Comparison of ENCODE assay signal across 8 cellular contexts in the genomic region with DNA sequence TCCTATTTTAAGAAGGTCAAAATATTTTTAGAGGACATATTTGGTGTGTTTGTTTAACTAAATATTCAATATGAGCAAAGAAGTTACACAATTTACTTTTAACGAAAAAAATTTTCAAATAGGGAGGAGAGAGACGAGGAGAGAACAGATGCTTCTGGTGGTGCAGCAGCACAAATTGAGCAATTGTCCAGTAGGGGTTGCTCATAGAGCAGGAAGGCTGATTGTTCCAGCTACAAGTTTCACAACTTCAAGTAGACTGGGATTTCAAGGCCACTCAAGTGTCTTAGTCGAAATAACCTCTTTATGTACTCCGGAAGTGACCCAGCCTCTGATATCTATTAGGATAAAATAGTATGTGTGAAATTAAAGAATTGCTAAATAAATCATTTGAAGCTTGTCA.
DNase-seq lines count a peak whose midpoint lies in the region; ATAC-seq and TF ChIP-seq lines count a peak whose summit lies in the region.

No MANE protein-coding gene starts in this region.

- BruUV-seq in IMR-90 (replicated peaks; lab: Mats Ljungman, UMichigan): no TSS peak

- TF ChIP-seq POLR2A in IMR-90 (IDR thresholded peaks at IDR 0.05; ENCODE audit: low read depth, low read length): 0 out of 2 replicates have a peak, but pooled peaks have one; percentile 26

- no peak overlapping the region for H2BK20ac ChIP-seq in IMR-90 (ENCODE audit: low read depth, low read length)

- no peak overlapping the region for H4K8ac ChIP-seq in IMR-90 (ENCODE audit: low read depth in 2 of 2, low read length in 2 of 2)

- H3K79me1 ChIP-seq in IMR-90 (ENCODE audit: low read depth in 1 of 2, low read length in 2 of 2): no peaks in the 10 kb centered on the region

- H3K4me3 ChIP-seq in AG10803 (ENCODE audit: low read length) (no peak overlapping the region), IMR-90 (ENCODE audit: insufficient read depth, low read depth, low read length) (no peak overlapping the region)

- H3K4ac ChIP-seq in IMR-90 (ENCODE audit: low read depth, low read length): no peak overlapping the region

- ATAC-seq in IMR-90 (ENCODE audit: low read depth) (peak; percentile 95), GM18858 (IDR thresholded peaks at IDR 0.05; ENCODE audit: unreplicated experiment) (no peak), GM21381 (IDR thresholded peaks at IDR 0.05; ENCODE audit: unreplicated experiment) (no peak), HG03097 (IDR thresholded peaks at IDR 0.05; ENCODE audit: low FRiP score, unreplicated experiment) (no peak)

- no peaks in the 10 kb centered on the region for H3K27me3 ChIP-seq in IMR-90 (ENCODE audit: control insufficient read depth, insufficient read depth, low read length)

- no peak overlapping the region for H4K91ac ChIP-seq in IMR-90 (ENCODE audit: insufficient read depth, low read depth, low read length)

- no peak overlapping the region for H4K5ac ChIP-seq in IMR-90 (ENCODE audit: low read depth, low read length)

- no peak overlapping the region for H3K23ac ChIP-seq in IMR-90 (ENCODE audit: low read depth, low read length)

- H3K4me2 ChIP-seq in IMR-90 (ENCODE audit: low read depth, low read length): no peak overlapping the region

- no peak overlapping the region for H2BK120ac ChIP-seq in IMR-90 (ENCODE audit: low read depth, low read length)

- peak; percentile 92 for TF ChIP-seq RAD21 in IMR-90 (IDR thresholded peaks at IDR 0.05; ENCODE audit: low read length)

- CTCF ChIA-PET in IMR-90 (lab: Yijun Ruan, JAX): interaction anchor here (0.5 to 1.5 kb wide), 10 partner anchors 22 to 799 kb away, joined by 3 to 6 read pairs (median 3); no protein-coding TSS in a partner anchor

- H3K9ac ChIP-seq in IMR-90 (ENCODE audit: low read depth, low read length): no peak overlapping the region

- no CpG with 5 or more reads among the region's 4 CpGs for WGBS in IMR-90 (ENCODE audit: extremely low coverage in 2 of 2, insufficient read length in 1 of 2), 2 experiments

- H2AFZ ChIP-seq in IMR-90 (replicated peaks; ENCODE audit: low read length, poor library complexity): no peak overlapping the region

- no peak overlapping the region for H2AK9ac ChIP-seq in IMR-90 (replicated peaks; ENCODE audit: low read depth, low read length, poor library complexity)

- in situ Hi-C loops in IMR-90 (cut with MboI; ENCODE audit: low sequenced_read_pairs): loop anchor here (10.0 to 25.0 kb wide), 2 partner anchors 421 to 744 kb away; a partner anchor contains a TSS

- no peaks in the 10 kb centered on the region for H3K9me3 ChIP-seq in IMR-90 (ENCODE audit: control insufficient read depth, insufficient read depth, low read length)

- no peak overlapping the region for H3K18ac ChIP-seq in IMR-90 (ENCODE audit: low read depth, low read length)

- no peak overlapping the region for H2BK15ac ChIP-seq in IMR-90 (ENCODE audit: low read depth, low read length)

- intact Hi-C loops in IMR-90 (cut with micrococcal nuclease): loop anchor here (1.0 to 5.0 kb wide), 5 partner anchors 359 to 972 kb away; no protein-coding TSS in a partner anchor

- DNase-seq in AG10803 (ENCODE audit: low read depth): peak; percentile 96
- peak; percentile 89 for DNase-seq in IMR-90
- DNase-seq in astrocyte of the hippocampus (ENCODE audit: low read depth, low spot score): peak; percentile 79
- DNase-seq in kidney tubule cell (ENCODE audit: low spot score): peak; percentile 23
- no peak for DNase-seq in DMS153 (lab: John Stamatoyannopoulos, UW)

- no peak overlapping the region for H2BK5ac ChIP-seq in IMR-90 (ENCODE audit: low read depth, low read length, poor library complexity, severe bottlenecking)

- POLR2A ChIA-PET in IMR-90 (lab: Charles Lee; ENCODE audit: unreplicated experiment): no interaction called here

- H2AK5ac ChIP-seq in IMR-90 (ENCODE audit: low read depth, low read length): no peak overlapping the region

- no peak overlapping the region for H3K14ac ChIP-seq in IMR-90 (replicated peaks; ENCODE audit: low read depth, low read length)

- no peak overlapping the region for H3K56ac ChIP-seq in IMR-90 (ENCODE audit: extremely low read depth, insufficient read depth, low read length)

- no peaks in the 10 kb centered on the region for H4K20me1 ChIP-seq in IMR-90 (ENCODE audit: insufficient read depth, low read length)

- H3K36me3 ChIP-seq in IMR-90 (ENCODE audit: control insufficient read depth, insufficient read depth, low read length): no peaks in the 10 kb centered on the region

- TF ChIP-seq CTCF in AG10803 (conservative IDR thresholded peaks at IDR 0.05; ENCODE audit: low read length) (peak; percentile 89), IMR-90 (conservative IDR thresholded peaks at IDR 0.05; ENCODE audit: low read depth, low read length) (peak; percentile 91)

- H3K4me1 ChIP-seq in IMR-90 (ENCODE audit: control insufficient read depth, insufficient read depth, low read length): no peaks in the 10 kb centered on the region

- dilution Hi-C loops in IMR-90 (cut with HindIII; ENCODE audit: low sequenced_read_pairs, unreplicated experiment): no loop called here

- H3K9me1 ChIP-seq in IMR-90 (ENCODE audit: insufficient read depth, low read length): peaks cover 2% of the 10 kb centered on the region; the same call in 1 of the 2 replicates

- H3K27ac ChIP-seq in IMR-90 (ENCODE audit: insufficient read depth, low read length): no peak overlapping the region

TF ChIP-seq in IMR-90, 13 proteins besides CTCF, POLR2A, EP300 and RAD21:
- TF ChIP-seq, protein P1, sequence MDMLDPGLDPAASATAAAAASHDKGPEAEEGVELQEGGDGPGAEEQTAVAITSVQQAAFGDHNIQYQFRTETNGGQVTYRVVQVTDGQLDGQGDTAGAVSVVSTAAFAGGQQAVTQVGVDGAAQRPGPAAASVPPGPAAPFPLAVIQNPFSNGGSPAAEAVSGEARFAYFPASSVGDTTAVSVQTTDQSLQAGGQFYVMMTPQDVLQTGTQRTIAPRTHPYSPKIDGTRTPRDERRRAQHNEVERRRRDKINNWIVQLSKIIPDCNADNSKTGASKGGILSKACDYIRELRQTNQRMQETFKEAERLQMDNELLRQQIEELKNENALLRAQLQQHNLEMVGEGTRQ (IDR thresholded peaks at IDR 0.05; ENCODE audit: low read depth, low read length): no peak
- TF ChIP-seq MAFK (IDR thresholded peaks at IDR 0.05; ENCODE audit: low read depth, low read length): no peak
- peak; percentile 84 for TF ChIP-seq SMC3 (IDR thresholded peaks at IDR 0.05; ENCODE audit: low read depth, low read length)
- peak; percentile 93 for TF ChIP-seq CEBPB (IDR thresholded peaks at IDR 0.05; ENCODE audit: low read depth, low read length)
- TF ChIP-seq MAZ (IDR thresholded peaks at IDR 0.05; ENCODE audit: borderline replicate concordance, low read depth, low read length): no peak
